ENCODE assay signal across 19 cellular contexts in the genomic region with DNA sequence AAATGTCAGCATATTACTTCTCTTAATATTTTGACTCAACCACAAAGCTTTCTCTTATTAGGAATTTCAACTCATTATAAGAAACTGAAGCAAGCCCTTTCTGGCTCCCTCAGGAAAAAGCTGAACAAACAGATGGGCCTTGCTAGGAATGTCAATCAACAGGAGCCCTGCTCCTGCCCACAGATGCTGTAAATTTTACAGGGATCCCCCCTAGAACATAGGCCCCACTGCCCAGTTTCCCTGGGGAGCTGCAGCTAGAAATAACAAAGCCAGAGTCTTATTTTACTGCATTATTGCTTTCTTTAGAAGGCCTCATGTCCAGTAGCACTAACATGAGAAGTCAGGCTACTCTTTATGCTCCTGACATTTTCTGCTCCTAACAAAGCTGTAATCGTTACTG.
DNase-seq lines count a peak whose midpoint lies in the region; FAIRE-seq and TF ChIP-seq lines count a peak whose summit lies in the region.
"Had no signal": no experiment of that assay in that cellular context is flagged by ENCODE, and none has a peak within 500 bp of the region (broad histone marks: within the 10 kb centered on the region; RNA-seq: fewer than 3 reads in every experiment).

No MANE protein-coding gene starts in this region.

- no peak for TF ChIP-seq POLR2A in endothelial cell of umbilical vein (IDR thresholded peaks at IDR 0.05; ENCODE audit: low read depth, low read length)
- no peak for TF ChIP-seq POLR2A in erythroblast (IDR thresholded peaks at IDR 0.05; ENCODE audit: low read length)

- H4K20me1 ChIP-seq in OCI-LY3 (ENCODE audit: insufficient read depth, low read length) (no peaks in the 10 kb centered on the region), endothelial cell of umbilical vein (replicated peaks; ENCODE audit: control insufficient read depth, extremely low read depth, insufficient read depth, low read length) (no peaks in the 10 kb centered on the region)

- TF ChIP-seq CTCF in OCI-LY3 (IDR thresholded peaks at IDR 0.05; ENCODE audit: low read depth, low read length) = no peak
- no peak for TF ChIP-seq CTCF in endothelial cell of umbilical vein (IDR thresholded peaks at IDR 0.05; ENCODE audit: extremely low read depth in 1 of 2, insufficient read depth in 1 of 2, low read depth in 1 of 2, low read length in 2 of 2)
- TF ChIP-seq CTCF in osteocyte (IDR thresholded peaks at IDR 0.05) = no peak
- no peak for TF ChIP-seq CTCF in WERI-Rb-1 (IDR thresholded peaks at IDR 0.05; ENCODE audit: low read depth, low read length)

- peaks cover 78% of the 10 kb centered on the region for H3K4me1 Mint-ChIP-seq in osteocyte (ENCODE audit: unreplicated experiment)

- POLR2A ChIA-PET in endothelial cell of umbilical vein (lab: Charles Lee) = no interaction called here

- no peaks in the 10 kb centered on the region for H3K79me2 ChIP-seq in OCI-LY3 (ENCODE audit: low read length)
- no peaks in the 10 kb centered on the region for H3K79me2 ChIP-seq in endothelial cell of umbilical vein (ENCODE audit: control insufficient read depth, insufficient read depth, low read length)

- H3K4me1 ChIP-seq in OCI-LY3 (ENCODE audit: low read length) (peaks cover 66% of the 10 kb centered on the region), endothelial cell of umbilical vein (ENCODE audit: control insufficient read depth, extremely low read depth, insufficient read depth, low read length) (peaks cover 8% of the 10 kb centered on the region)

- H3K4me3 Mint-ChIP-seq in osteocyte (ENCODE audit: unreplicated experiment) = no peak overlapping the region
- H3K4me3 Mint-ChIP-seq: CD14-positive monocyte had no signal

- no peak overlapping the region for H3K4me3 ChIP-seq in OCI-LY3 (ENCODE audit: low read length)
- H3K4me3 ChIP-seq in endothelial cell of umbilical vein (replicated peaks in 1 of 3; ENCODE audit: insufficient read depth in 1 of 3, low read depth in 1 of 3, low read length in 3 of 3) = no peak overlapping the region
- no peak overlapping the region for H3K4me3 ChIP-seq in WERI-Rb-1 (ENCODE audit: low read depth, low read length)

- H3K27ac Mint-ChIP-seq in osteocyte (ENCODE audit: unreplicated experiment) = peak overlapping the region; percentile 84

- FAIRE-seq in endothelial cell of umbilical vein (lab: Jason Lieb, UNC) = no peak
- FAIRE-seq: GM19239, HTR-8/SVneo had no signal

- peak overlapping the region; percentile 43; the same call in 1 of the 2 replicates for H3K9ac ChIP-seq in OCI-LY3 (ENCODE audit: low read length)
- H3K9ac ChIP-seq in endothelial cell of umbilical vein (replicated peaks; ENCODE audit: extremely low read depth, insufficient read depth, low read length) = no peak overlapping the region

- H3K9me3 ChIP-seq in OCI-LY3 (ENCODE audit: insufficient read depth, low read length) (no peaks in the 10 kb centered on the region), endothelial cell of umbilical vein (replicated peaks; ENCODE audit: control insufficient read depth, insufficient read depth, low read length) (no peaks in the 10 kb centered on the region), WERI-Rb-1 (ENCODE audit: severe bottlenecking) (no peaks in the 10 kb centered on the region)

- H3K27me3 Mint-ChIP-seq in osteocyte (ENCODE audit: unreplicated experiment) = no peaks in the 10 kb centered on the region

- intact Hi-C loops in endothelial cell of umbilical vein (cut with micrococcal nuclease) = no loop called here

- no peaks in the 10 kb centered on the region for H3K9me1 ChIP-seq in endothelial cell of umbilical vein (replicated peaks; ENCODE audit: control insufficient read depth, extremely low read depth, insufficient read depth, low read length)

- H3K4me2 ChIP-seq in OCI-LY3 (ENCODE audit: low read length) (peak overlapping the region; percentile 67), endothelial cell of umbilical vein (ENCODE audit: insufficient read depth, low read length) (no peak overlapping the region)

- H3K27ac ChIP-seq in OCI-LY3 (ENCODE audit: low read length) (peak overlapping the region; percentile 86), endothelial cell of umbilical vein (ENCODE audit: insufficient read depth, low read depth, low read length) (no peak overlapping the region), WERI-Rb-1 (no peak overlapping the region)
- H3K27ac ChIP-seq: HL-60 had no signal

- no peaks in the 10 kb centered on the region for H3K9me3 Mint-ChIP-seq in osteocyte (ENCODE audit: unreplicated experiment)

- H2AFZ ChIP-seq in OCI-LY3 (ENCODE audit: low read depth, low read length) = no peak overlapping the region
- no peak overlapping the region for H2AFZ ChIP-seq in endothelial cell of umbilical vein (ENCODE audit: low read depth, low read length)

- H3K27me3 ChIP-seq in OCI-LY3 (ENCODE audit: low read depth, low read length) (no peaks in the 10 kb centered on the region), endothelial cell of umbilical vein (ENCODE audit: control insufficient read depth in 2 of 2, insufficient read depth in 2 of 2, low read length in 2 of 2) (no peaks in the 10 kb centered on the region), WERI-Rb-1 (ENCODE audit: insufficient read depth, low read depth, severe bottlenecking) (no peaks in the 10 kb centered on the region)

- CTCF ChIA-PET in endothelial cell of umbilical vein (lab: Charles Lee) = interaction anchor here (0.6 to 2.5 kb wide), 5 partner anchors 7 to 370 kb away, joined by 3 to 9 read pairs (median 4); partner anchors contain the start of gene ELL2

- BruUV-seq in endothelial cell of umbilical vein (replicated peaks; lab: Mats Ljungman, UMichigan) = no TSS peak

- H3K36me3 ChIP-seq in OCI-LY3 (replicated peaks; ENCODE audit: low read depth, low read length) = no peaks in the 10 kb centered on the region
- H3K36me3 ChIP-seq in endothelial cell of umbilical vein (ENCODE audit: control insufficient read depth in 2 of 2, extremely low read depth in 1 of 2, insufficient read depth in 2 of 2, low read length in 2 of 2) = no peaks in the 10 kb centered on the region
- no peaks in the 10 kb centered on the region for H3K36me3 ChIP-seq in WERI-Rb-1

- DNase-seq in DMS 273 treated with DMSO at 0.1 percent for 48 hours (lab: John Stamatoyannopoulos, UW) (peak; percentile 11), endothelial cell of umbilical vein (ENCODE audit: low read depth, low spot score) (peak; percentile 81), osteocyte (ENCODE audit: extremely low spot score, unreplicated experiment) (no peak), WERI-Rb-1 (no peak), NCI-H1417 treated with DMSO at 0.1 percent for 48 hours (lab: John Stamatoyannopoulos, UW) (no peak), NCI-H345 (lab: John Stamatoyannopoulos, UW) (no peak), erythroblast (lab: John Stamatoyannopoulos, UW) (no peak)
- DNase-seq: ACHN, AML-193, MV-4-11, NCI-H1417, NCI-H1930, NCI-H510A treated with DMSO at 0.1 percent for 48 hours, SHP77 had no signal

- dilution Hi-C loops in endothelial cell of umbilical vein (cut with MboI; ENCODE audit: extremely low pct_ligation_motif_present, low sequenced_read_pairs) = loop anchor here (25.0 kb wide), 1 partner anchor 367 kb away; the partner anchor contains the start of gene ELL2

- H3K36me3 Mint-ChIP-seq in osteocyte (ENCODE audit: unreplicated experiment) = peaks cover 3% of the 10 kb centered on the region
- H3K36me3 Mint-ChIP-seq: CD14-positive monocyte had no signal

TF ChIP-seq in endothelial cell of umbilical vein, 7 proteins besides CTCF, POLR2A, EP300 and RAD21:
- TF ChIP-seq MYC (IDR thresholded peaks at IDR 0.05; ENCODE audit: low read depth, low read length) (no peak), GATA2 (IDR thresholded peaks at IDR 0.05; ENCODE audit: insufficient read depth, insufficient read length, low read depth, low read length) (no peak), FOS (IDR thresholded peaks at IDR 0.05; ENCODE audit: borderline replicate concordance, insufficient read depth, low read length) (no peak), EZH2 (IDR thresholded peaks at IDR 0.05; ENCODE audit: borderline replicate concordance, low read depth, low read length, severe bottlenecking) (no peak), POLR2AphosphoS5 (IDR thresholded peaks at IDR 0.05; ENCODE audit: insufficient read depth, low read depth, low read length) (no peak), JUN (IDR thresholded peaks at IDR 0.05; ENCODE audit: borderline replicate concordance, insufficient read depth, insufficient read length, low read depth) (no peak), MAX (IDR thresholded peaks at IDR 0.05; ENCODE audit: insufficient read depth, insufficient read length) (no peak)
TF ChIP-seq in endothelial cell of umbilical vein: peak in this region for 0.

Comparison
In these comparisons a context has a peak if more than half of its experiments do, and no peak if none do; other contexts are left out.
1. DNase-seq: peak in DMS 273 treated with DMSO at 0.1 percent for 48 hours (single experiment) and endothelial cell of umbilical vein (single experiment); none in osteocyte (single experiment), WERI-Rb-1 (single experiment), NCI-H1417 treated with DMSO at 0.1 percent for 48 hours (single experiment), NCI-H345 (single experiment) and erythroblast (0 of 2).